ENCODE assay signal across 2 cellular contexts in the genomic region with DNA sequence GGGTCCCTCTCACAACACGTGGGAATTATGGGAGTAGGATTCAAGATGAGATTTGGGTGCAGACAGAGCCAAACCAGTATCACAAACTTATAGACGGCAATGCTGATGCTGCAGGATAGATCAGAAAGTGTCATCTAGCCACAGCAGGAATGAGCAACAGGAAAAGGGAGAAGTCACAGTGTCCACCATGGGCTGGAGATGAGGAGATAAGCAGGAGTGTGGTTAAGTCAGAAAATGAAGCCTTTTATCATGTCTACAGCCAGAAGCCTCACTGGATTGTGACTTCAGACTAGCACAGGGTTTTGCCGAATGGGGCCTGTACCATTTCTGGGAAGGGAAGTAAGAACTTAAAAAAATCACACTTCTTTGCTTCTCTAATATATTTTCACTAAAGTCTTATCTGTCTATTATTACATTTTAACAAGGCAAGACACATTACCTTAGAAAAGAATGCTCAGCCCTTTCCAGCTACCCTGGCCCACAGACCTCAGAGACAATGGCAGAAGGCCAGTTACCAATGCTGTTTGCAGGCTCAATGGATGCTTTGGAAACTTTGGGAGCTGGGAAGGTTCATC.
A peak's percentile ranks its signal among the peaks of the same experiment; 100 is the strongest.
TF ChIP-seq lines count a peak whose summit lies in the region.

No MANE protein-coding gene starts in this region.

TF ChIP-seq in SK-N-SH, 30 proteins besides CTCF, POLR2A, EP300 and RAD21 (continued from another document):
- TF ChIP-seq, protein P1, sequence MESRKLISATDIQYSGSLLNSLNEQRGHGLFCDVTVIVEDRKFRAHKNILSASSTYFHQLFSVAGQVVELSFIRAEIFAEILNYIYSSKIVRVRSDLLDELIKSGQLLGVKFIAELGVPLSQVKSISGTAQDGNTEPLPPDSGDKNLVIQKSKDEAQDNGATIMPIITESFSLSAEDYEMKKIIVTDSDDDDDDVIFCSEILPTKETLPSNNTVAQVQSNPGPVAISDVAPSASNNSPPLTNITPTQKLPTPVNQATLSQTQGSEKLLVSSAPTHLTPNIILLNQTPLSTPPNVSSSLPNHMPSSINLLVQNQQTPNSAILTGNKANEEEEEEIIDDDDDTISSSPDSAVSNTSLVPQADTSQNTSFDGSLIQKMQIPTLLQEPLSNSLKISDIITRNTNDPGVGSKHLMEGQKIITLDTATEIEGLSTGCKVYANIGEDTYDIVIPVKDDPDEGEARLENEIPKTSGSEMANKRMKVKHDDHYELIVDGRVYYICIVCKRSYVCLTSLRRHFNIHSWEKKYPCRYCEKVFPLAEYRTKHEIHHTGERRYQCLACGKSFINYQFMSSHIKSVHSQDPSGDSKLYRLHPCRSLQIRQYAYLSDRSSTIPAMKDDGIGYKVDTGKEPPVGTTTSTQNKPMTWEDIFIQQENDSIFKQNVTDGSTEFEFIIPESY (IDR thresholded peaks at IDR 0.05; ENCODE audit: borderline replicate concordance, low read depth), result no peak
- TF ChIP-seq GATA2 (CRISPR knock-in tag; IDR thresholded peaks at IDR 0.05) (peak; percentile 38), SIN3A (IDR thresholded peaks at IDR 0.05; ENCODE audit: borderline replicate concordance, low read depth, low read length) (no peak)
- TF ChIP-seq, protein P2, sequence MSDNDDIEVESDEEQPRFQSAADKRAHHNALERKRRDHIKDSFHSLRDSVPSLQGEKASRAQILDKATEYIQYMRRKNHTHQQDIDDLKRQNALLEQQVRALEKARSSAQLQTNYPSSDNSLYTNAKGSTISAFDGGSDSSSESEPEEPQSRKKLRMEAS (IDR thresholded peaks at IDR 0.05; ENCODE audit: low read depth), result no peak

TF ChIP-seq in SK-N-SH treated with all-trans-retinoic acid at 6 μM for 48 hours, 23 proteins besides CTCF, POLR2A, EP300 and RAD21 (continued from another document):
- TF ChIP-seq, protein P3, sequence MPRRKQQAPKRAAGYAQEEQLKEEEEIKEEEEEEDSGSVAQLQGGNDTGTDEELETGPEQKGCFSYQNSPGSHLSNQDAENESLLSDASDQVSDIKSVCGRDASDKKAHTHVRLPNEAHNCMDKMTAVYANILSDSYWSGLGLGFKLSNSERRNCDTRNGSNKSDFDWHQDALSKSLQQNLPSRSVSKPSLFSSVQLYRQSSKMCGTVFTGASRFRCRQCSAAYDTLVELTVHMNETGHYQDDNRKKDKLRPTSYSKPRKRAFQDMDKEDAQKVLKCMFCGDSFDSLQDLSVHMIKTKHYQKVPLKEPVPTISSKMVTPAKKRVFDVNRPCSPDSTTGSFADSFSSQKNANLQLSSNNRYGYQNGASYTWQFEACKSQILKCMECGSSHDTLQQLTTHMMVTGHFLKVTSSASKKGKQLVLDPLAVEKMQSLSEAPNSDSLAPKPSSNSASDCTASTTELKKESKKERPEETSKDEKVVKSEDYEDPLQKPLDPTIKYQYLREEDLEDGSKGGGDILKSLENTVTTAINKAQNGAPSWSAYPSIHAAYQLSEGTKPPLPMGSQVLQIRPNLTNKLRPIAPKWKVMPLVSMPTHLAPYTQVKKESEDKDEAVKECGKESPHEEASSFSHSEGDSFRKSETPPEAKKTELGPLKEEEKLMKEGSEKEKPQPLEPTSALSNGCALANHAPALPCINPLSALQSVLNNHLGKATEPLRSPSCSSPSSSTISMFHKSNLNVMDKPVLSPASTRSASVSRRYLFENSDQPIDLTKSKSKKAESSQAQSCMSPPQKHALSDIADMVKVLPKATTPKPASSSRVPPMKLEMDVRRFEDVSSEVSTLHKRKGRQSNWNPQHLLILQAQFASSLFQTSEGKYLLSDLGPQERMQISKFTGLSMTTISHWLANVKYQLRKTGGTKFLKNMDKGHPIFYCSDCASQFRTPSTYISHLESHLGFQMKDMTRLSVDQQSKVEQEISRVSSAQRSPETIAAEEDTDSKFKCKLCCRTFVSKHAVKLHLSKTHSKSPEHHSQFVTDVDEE (CRISPR knock-in tag; IDR thresholded peaks at IDR 0.05), result no peak
- no peak for TF ChIP-seq ZNF8 (CRISPR knock-in tag; IDR thresholded peaks at IDR 0.05)
- TF ChIP-seq, protein P4, sequence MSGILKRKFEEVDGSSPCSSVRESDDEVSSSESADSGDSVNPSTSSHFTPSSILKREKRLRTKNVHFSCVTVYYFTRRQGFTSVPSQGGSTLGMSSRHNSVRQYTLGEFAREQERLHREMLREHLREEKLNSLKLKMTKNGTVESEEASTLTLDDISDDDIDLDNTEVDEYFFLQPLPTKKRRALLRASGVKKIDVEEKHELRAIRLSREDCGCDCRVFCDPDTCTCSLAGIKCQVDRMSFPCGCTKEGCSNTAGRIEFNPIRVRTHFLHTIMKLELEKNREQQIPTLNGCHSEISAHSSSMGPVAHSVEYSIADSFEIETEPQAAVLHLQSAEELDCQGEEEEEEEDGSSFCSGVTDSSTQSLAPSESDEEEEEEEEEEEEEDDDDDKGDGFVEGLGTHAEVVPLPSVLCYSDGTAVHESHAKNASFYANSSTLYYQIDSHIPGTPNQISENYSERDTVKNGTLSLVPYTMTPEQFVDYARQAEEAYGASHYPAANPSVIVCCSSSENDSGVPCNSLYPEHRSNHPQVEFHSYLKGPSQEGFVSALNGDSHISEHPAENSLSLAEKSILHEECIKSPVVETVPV (CRISPR knock-in tag; IDR thresholded peaks at IDR 0.05), result no peak
- TF ChIP-seq PPARA (CRISPR knock-in tag; IDR thresholded peaks at IDR 0.05; ENCODE audit: borderline replicate concordance), result no peak
- TF ChIP-seq BACH2 (CRISPR knock-in tag; IDR thresholded peaks at IDR 0.05; ENCODE audit: borderline replicate concordance), result no peak
- no peak for TF ChIP-seq RARB (CRISPR knock-in tag; IDR thresholded peaks at IDR 0.05)
- no peak for TF ChIP-seq ISL1 (CRISPR knock-in tag; IDR thresholded peaks at IDR 0.05)
